Comparison of ENCODE assay signal across 8 cellular contexts in the genomic region with DNA sequence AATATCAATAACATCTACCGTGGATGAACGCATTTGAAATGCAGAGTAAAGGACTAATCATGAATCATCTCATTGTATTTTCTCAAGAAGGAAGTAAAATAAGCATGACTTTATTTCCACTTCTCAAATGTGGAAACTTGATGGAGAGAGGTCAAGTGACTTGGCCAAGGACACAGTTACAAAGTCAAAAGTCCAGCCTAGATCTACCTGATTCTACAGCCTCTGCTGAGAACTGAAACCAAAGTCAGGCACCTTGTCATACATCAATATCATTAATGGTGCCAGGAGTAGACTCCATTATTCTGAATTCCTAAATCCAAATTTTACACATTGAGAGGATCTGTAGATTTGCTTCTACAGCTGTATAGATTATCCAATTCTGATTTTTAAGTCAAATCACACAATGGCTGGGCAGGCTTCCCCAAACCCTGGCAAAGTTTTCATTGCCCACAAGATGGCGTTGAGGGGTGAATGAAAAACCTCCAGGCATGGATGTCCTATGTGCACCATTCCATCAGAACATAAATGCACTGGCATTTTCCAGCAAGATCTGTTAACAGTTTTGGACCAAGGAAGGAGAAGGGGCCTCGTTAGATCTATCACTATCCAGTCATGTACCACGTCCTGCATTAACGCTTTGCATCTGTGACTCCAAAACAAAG.
DNase-seq lines count a peak whose midpoint lies in the region; ATAC-seq, FAIRE-seq and TF ChIP-seq lines count a peak whose summit lies in the region.

No MANE protein-coding gene starts in this region.

- FAIRE-seq in GM19239 (lab: Jason Lieb, UNC) = peak; percentile 42

- BruUV-seq in OCI-LY7 (replicated peaks; lab: Mats Ljungman, UMichigan) = no TSS peak

- H3K9me3 ChIP-seq in OCI-LY7 (ENCODE audit: low read length) = no peaks in the 10 kb centered on the region
- H3K9me3 ChIP-seq in fibroblast of lung (ENCODE audit: control insufficient read depth, insufficient read depth, low read depth, low read length) = no peaks in the 10 kb centered on the region
- no peaks in the 10 kb centered on the region for H3K9me3 ChIP-seq in psoas muscle

- POLR2A ChIA-PET in OCI-LY7 (lab: Charles Lee) (no interaction called here), HEK293T (lab: Yijun Ruan, JAX) (no interaction called here)

- H3K4me1 ChIP-seq in OCI-LY7 (ENCODE audit: insufficient read depth, low read length, poor library complexity, severe bottlenecking) (no peaks in the 10 kb centered on the region), fibroblast of lung (ENCODE audit: control insufficient read depth, extremely low read depth, insufficient read depth, low read length) (no peaks in the 10 kb centered on the region), psoas muscle (no peaks in the 10 kb centered on the region)

- H3K79me2 ChIP-seq in OCI-LY7 (ENCODE audit: insufficient read depth, low read depth, low read length) (no peaks in the 10 kb centered on the region), fibroblast of lung (ENCODE audit: control insufficient read depth, insufficient read depth, low read length) (no peaks in the 10 kb centered on the region)

- no peak overlapping the region for H3K4me3 ChIP-seq in OCI-LY7 (ENCODE audit: low read depth, low read length, poor library complexity, severe bottlenecking)
- H3K4me3 ChIP-seq in fibroblast of lung (replicated peaks in 1 of 4; ENCODE audit: control extremely low read depth in 1 of 4, insufficient read depth in 1 of 4, low read depth in 3 of 4, low read length in 4 of 4) = no peak overlapping the region
- H3K4me3 ChIP-seq in psoas muscle = no peak overlapping the region

- TF ChIP-seq CTCF in OCI-LY7 (conservative IDR thresholded peaks at IDR 0.05; ENCODE audit: low read length) (peak; percentile 68), fibroblast of lung (conservative IDR thresholded peaks at IDR 0.05 in 1 of 2, IDR thresholded peaks at IDR 0.05 in 1 of 2; ENCODE audit: low read depth in 1 of 2, low read length in 2 of 2) (peak; percentile 52 to 72), psoas muscle (IDR thresholded peaks at IDR 0.05) (peak; percentile 54)

- 61 to 74% (median 66%) methylated on average over 6 of the region's 6 CpGs for WGBS in psoas muscle, 3 donors

- no peak for DNase-seq in GM19239 (ENCODE audit: insufficient read length, low spot score)
- DNase-seq in OCI-LY7 (ENCODE audit: low spot score) = peak; percentile 18
- DNase-seq in fibroblast of lung (ENCODE audit: low read depth in 2 of 2) = peak in 1 of 2 donors; percentile 67
- DNase-seq in psoas muscle = no peak
- no peak for DNase-seq in GM19238 (ENCODE audit: insufficient read length, low spot score)
- no peak for DNase-seq in 8988T
- no peak for DNase-seq in HEK293T (ENCODE audit: extremely low spot score)
- no peak for DNase-seq in activated T-cell treated with anti-CD3 and anti-CD28 coated beads, Interleukin-2, amount 50 U/mL, for 1 hour

- intact Hi-C loops in OCI-LY7 (cut with micrococcal nuclease; ENCODE audit: unreplicated experiment) (loop anchor here (10.0 kb wide), 1 partner anchor 699 kb away; no protein-coding TSS in a partner anchor), psoas muscle (cut with DNase I) (loop anchor here in 1 of 2 donors (2.0 to 10.0 kb wide), 2 partner anchors 421 to 699 kb away; no protein-coding TSS in a partner anchor)

- CTCF ChIA-PET in OCI-LY7 (lab: Charles Lee; ENCODE audit: unreplicated experiment) (no interaction called here), HEK293T (lab: Yijun Ruan, JAX) (interaction anchor here (0.6 kb wide), 1 partner anchor 160 kb away, joined by 3 read pairs; no protein-coding TSS in a partner anchor)

- H3K4me2 ChIP-seq in OCI-LY7 (ENCODE audit: low read length) (no peak overlapping the region), fibroblast of lung (ENCODE audit: extremely low read depth, insufficient read depth, low read length) (no peak overlapping the region)

- H3K27me3 ChIP-seq in fibroblast of lung (ENCODE audit: control insufficient read depth, insufficient read depth, low read length) = no peaks in the 10 kb centered on the region
- no peaks in the 10 kb centered on the region for H3K27me3 ChIP-seq in psoas muscle (ENCODE audit: insufficient read depth in 3 of 3, low read length in 2 of 3)

- no peaks in the 10 kb centered on the region for H4K20me1 ChIP-seq in OCI-LY7 (ENCODE audit: insufficient read depth, low read length)
- no peaks in the 10 kb centered on the region for H4K20me1 ChIP-seq in fibroblast of lung (ENCODE audit: control insufficient read depth, extremely low read depth, insufficient read depth, low read length)

- H2AFZ ChIP-seq in OCI-LY7 (ENCODE audit: low read length) (no peak overlapping the region), fibroblast of lung (ENCODE audit: low read length) (no peak overlapping the region)

- no peak overlapping the region for H3K9ac ChIP-seq in fibroblast of lung (ENCODE audit: insufficient read depth, low read length)

- H3K36me3 ChIP-seq in OCI-LY7 (ENCODE audit: insufficient read depth, low read length) = no peaks in the 10 kb centered on the region
- no peaks in the 10 kb centered on the region for H3K36me3 ChIP-seq in fibroblast of lung (ENCODE audit: control insufficient read depth, insufficient read depth, low read length)
- no peaks in the 10 kb centered on the region for H3K36me3 ChIP-seq in psoas muscle (ENCODE audit: insufficient read depth in 1 of 2, low read depth in 1 of 2)

- H3K9me2 ChIP-seq in OCI-LY7 (ENCODE audit: insufficient read depth, low read length) = no peaks in the 10 kb centered on the region

- no peak overlapping the region for H3K27ac ChIP-seq in OCI-LY7 (ENCODE audit: low read depth, low read length, poor library complexity, severe bottlenecking)
- no peak overlapping the region for H3K27ac ChIP-seq in fibroblast of lung (ENCODE audit: insufficient read depth, low read length)
- H3K27ac ChIP-seq in psoas muscle = no peak overlapping the region

- ATAC-seq in psoas muscle = peak; percentile 55 to 87 (median 71)

TF ChIP-seq in HEK293T, 16 proteins besides CTCF, POLR2A, EP300 and RAD21:
- TF ChIP-seq CTBP1 (IDR thresholded peaks at IDR 0.05; ENCODE audit: borderline replicate concordance) = no peak
- no peak for TF ChIP-seq FOXM1 (IDR thresholded peaks at IDR 0.05; ENCODE audit: borderline replicate concordance)
- TF ChIP-seq TARDBP (IDR thresholded peaks at IDR 0.05) = no peak
- TF ChIP-seq FOXA1 (IDR thresholded peaks at IDR 0.05) = no peak
- no peak for TF ChIP-seq ZNF384 (IDR thresholded peaks at IDR 0.05)
